9 cellular contexts compared by ENCODE assay signal in the genomic region with DNA sequence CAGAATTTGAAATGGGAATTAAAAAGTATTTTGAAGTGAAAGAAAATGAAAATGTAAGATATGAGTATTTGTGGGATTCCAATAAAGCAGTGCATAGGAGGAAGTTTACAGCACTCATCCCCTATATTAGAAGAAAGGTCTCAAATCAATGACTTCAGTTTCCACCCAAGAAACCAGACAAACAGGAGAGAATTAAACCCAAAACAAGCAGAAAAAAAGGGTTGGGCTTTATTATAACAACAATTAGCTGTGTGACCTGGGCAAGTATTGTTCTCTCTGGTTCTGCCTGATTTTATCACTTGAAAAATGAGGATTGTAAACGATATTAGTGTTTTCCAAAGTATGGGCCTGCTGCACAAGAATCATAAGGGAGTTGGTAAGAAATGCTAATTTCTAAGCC.
"Had no signal": no experiment of that assay in that cellular context is flagged by ENCODE, and none has a peak within 500 bp of the region (broad histone marks: within the 10 kb centered on the region; RNA-seq: fewer than 3 reads in every experiment).

No MANE protein-coding gene starts in this region.

- H3K4me2 ChIP-seq: GM23338 had no signal

- H3K9me3 Mint-ChIP-seq: GM23338, H9, HFFc6 had no signal

- H3K27ac ChIP-seq: GM23248 had no signal

- H3K4me3 ChIP-seq: GM23248, GM23338, HAP-1 had no signal

- ATAC-seq: GM23338, HCT116 had no signal

- H3K36me3 ChIP-seq: HAP-1 had no signal

- DNase-seq: GM23248, GOT3, H7, H9, HCEC 1CT, HFFc6 had no signal

- H3K4me3 Mint-ChIP-seq: GM23338, H9, HFFc6 had no signal

- H3K27ac Mint-ChIP-seq: GM23338, H9, HFFc6 had no signal

- H2AFZ ChIP-seq: GM23248, GM23338 had no signal

- H3K9ac ChIP-seq: GM23248 had no signal

- H3K9me3 ChIP-seq: HAP-1 had no signal
